In the genomic region with DNA sequence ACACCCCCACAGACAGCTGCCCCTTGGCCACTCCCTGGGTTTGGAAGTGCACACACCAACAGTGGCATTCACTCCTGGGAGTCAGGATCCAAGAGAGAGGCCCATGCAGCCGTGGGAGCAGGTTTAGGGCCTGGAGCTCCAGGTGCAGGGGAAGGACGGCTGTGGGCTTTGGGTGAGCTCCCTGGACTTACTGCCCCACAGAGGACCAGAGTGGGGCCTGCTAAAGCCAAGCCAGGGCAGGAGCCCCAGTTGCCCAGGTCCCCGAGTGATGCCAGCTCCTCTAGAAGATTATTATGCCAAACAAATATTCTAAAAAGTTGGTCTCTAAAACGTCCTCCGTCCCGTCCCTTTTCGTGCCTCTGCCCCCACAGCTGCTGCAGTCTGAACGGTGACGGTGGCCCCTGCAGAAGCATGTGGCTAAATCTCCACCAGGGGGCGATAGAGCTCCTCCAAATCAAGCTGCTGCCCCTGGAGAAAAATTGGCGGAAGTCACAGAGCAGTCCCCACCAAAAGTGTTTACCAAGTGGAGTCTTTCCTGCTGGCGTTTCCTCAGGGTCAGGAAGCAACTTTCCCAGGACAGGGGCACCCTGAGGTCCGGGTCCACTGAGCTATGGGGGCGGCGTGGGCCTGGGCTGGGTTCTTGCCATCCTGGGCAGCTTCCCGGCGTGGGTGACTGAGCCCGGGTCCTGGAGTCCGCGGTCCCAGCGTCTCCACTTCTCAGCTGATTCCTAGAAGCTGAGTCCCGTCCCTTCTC, we compare ENCODE assay signal across 8 cellular contexts. TPM values are rescaled to one million over a fixed set of nuclear protein-coding genes. Genes with fewer than 3 reads are reported as not detected.
A peak's percentile ranks its signal among the peaks of the same experiment; 100 is the strongest.
DNase-seq lines count a peak whose midpoint lies in the region; ATAC-seq, FAIRE-seq and TF ChIP-seq lines count a peak whose summit lies in the region.

No MANE protein-coding gene starts in this region.

- TF ChIP-seq RAD21 in A549 (conservative IDR thresholded peaks at IDR 0.05 in 1 of 2, IDR thresholded peaks at IDR 0.05 in 1 of 2), result peak; percentile 99

- H3K9me3 Mint-ChIP-seq in neural crest cell, result no peaks in the 10 kb centered on the region
- H3K9me3 Mint-ChIP-seq in stimulated activated naive CD8-positive, alpha-beta T cell treated with anti-CD3 and anti-CD28 coated beads, Interleukin-15, amount 100 ng/mL, for 72 hours, result no peaks in the 10 kb centered on the region

- peak overlapping the region; percentile 69 for H3K9ac ChIP-seq in Loucy (ENCODE audit: low read depth, low read length, poor library complexity, severe bottlenecking)

- no peak for TF ChIP-seq POLR2A in A549 (IDR thresholded peaks at IDR 0.05; ENCODE audit: low read length)

- POLR2A ChIA-PET in A549 (lab: Yijun Ruan, JAX), result interaction anchor here (0.5 to 3.2 kb wide), 15 partner anchors 8 to 157 kb away, joined by 3 to 70 read pairs (median 7); partner anchors contain the start of genes GGA3, JPT1, MIF4GD and MRPS7

- no peaks in the 10 kb centered on the region for H3K36me3 Mint-ChIP-seq in neural crest cell (ENCODE audit: low read depth)

- peaks cover 32% of the 10 kb centered on the region for H3K79me2 ChIP-seq in Loucy (ENCODE audit: insufficient read depth, low read length)

- H3K36me3 ChIP-seq in Loucy (ENCODE audit: insufficient read depth, low read length), result no peaks in the 10 kb centered on the region

- CTCF ChIA-PET in A549 (lab: Yijun Ruan, JAX), result interaction anchor here (0.5 to 81.8 kb wide), 55 partner anchors 7 to 551 kb away, joined by 3 to 3429 read pairs (median 5); partner anchors contain the start of genes ARMC7, ATP5PD, HID1 and JPT1

- peak overlapping the region; percentile 88 for H3K27ac Mint-ChIP-seq in neural crest cell (ENCODE audit: unreplicated experiment)
- H3K27ac Mint-ChIP-seq in stimulated activated naive CD8-positive, alpha-beta T cell treated with anti-CD3 and anti-CD28 coated beads, Interleukin-15, amount 100 ng/mL, for 72 hours, result peak overlapping the region; percentile 97 to 99

- H3K4me1 Mint-ChIP-seq in neural crest cell, result peaks cover 26% of the 10 kb centered on the region
- H3K4me1 Mint-ChIP-seq in stimulated activated naive CD8-positive, alpha-beta T cell treated with anti-CD3 and anti-CD28 coated beads, Interleukin-15, amount 100 ng/mL, for 72 hours, result peaks cover 43% of the 10 kb centered on the region

- H3K4me1 ChIP-seq in A549 (peaks cover 26% of the 10 kb centered on the region), Loucy (ENCODE audit: insufficient read depth, low read length, poor library complexity, severe bottlenecking) (peaks cover 33% of the 10 kb centered on the region)

- H3K9me3 ChIP-seq in A549 (no peaks in the 10 kb centered on the region), Loucy (ENCODE audit: insufficient read depth, low read depth, low read length) (no peaks in the 10 kb centered on the region)

- H3K9me2 ChIP-seq in Loucy (replicated peaks; ENCODE audit: low read depth, low read length), result no peaks in the 10 kb centered on the region

- 5% methylated on average over 21 of the region's 22 CpGs for WGBS in A549 (ENCODE audit: missing lambda C conversion rate)

- no peaks in the 10 kb centered on the region for H3K27me3 Mint-ChIP-seq in neural crest cell (ENCODE audit: low read depth)
- no peaks in the 10 kb centered on the region for H3K27me3 Mint-ChIP-seq in stimulated activated naive CD8-positive, alpha-beta T cell treated with anti-CD3 and anti-CD28 coated beads, Interleukin-15, amount 100 ng/mL, for 72 hours

- no peak for TF ChIP-seq EP300 in A549 (IDR thresholded peaks at IDR 0.05)

- H4K20me1 ChIP-seq in Loucy (ENCODE audit: insufficient read depth, low read length, poor library complexity, severe bottlenecking), result no peaks in the 10 kb centered on the region

- peak overlapping the region; percentile 67 for H3K4me3 Mint-ChIP-seq in neural crest cell
- peak overlapping the region; percentile 89 to 97 for H3K4me3 Mint-ChIP-seq in stimulated activated naive CD8-positive, alpha-beta T cell treated with anti-CD3 and anti-CD28 coated beads, Interleukin-15, amount 100 ng/mL, for 72 hours

- peak overlapping the region; percentile 81 for H2AFZ ChIP-seq in Loucy (ENCODE audit: low read length)

- H3F3A ChIP-seq in Loucy (ENCODE audit: low read depth), result 0 out of 2 replicates have a peak, but pooled peaks cover 4% of the 10 kb centered on the region

- TF ChIP-seq CTCF in A549 (IDR thresholded peaks at IDR 0.05) (peak; percentile 97), Loucy (conservative IDR thresholded peaks at IDR 0.05; ENCODE audit: low read length) (peak; percentile 95), fibroblast of the aortic adventitia (IDR thresholded peaks at IDR 0.05; ENCODE audit: insufficient read depth, low read length) (peak; percentile 94), neural crest cell (conservative IDR thresholded peaks at IDR 0.05) (peak; percentile 97)

- peak overlapping the region; percentile 84 to 90 for H3K27ac ChIP-seq in A549

- peak; percentile 63 for FAIRE-seq in A549 (lab: Jason Lieb, UNC)

- no peaks in the 10 kb centered on the region for H3K27me3 ChIP-seq in Loucy (ENCODE audit: insufficient read depth, low read length, poor library complexity, severe bottlenecking)

- H3K4me2 ChIP-seq in A549 (peak overlapping the region; percentile 86), Loucy (ENCODE audit: low read depth, low read length, poor library complexity, severe bottlenecking) (peak overlapping the region; percentile 72)

- H3K4me3 ChIP-seq in A549, result peak overlapping the region; percentile 38
- H3K4me3 ChIP-seq in Loucy (ENCODE audit: low read length, poor library complexity, severe bottlenecking), result peak overlapping the region; percentile 78
- H3K4me3 ChIP-seq in fibroblast of the aortic adventitia (ENCODE audit: low read depth, low read length), result peak overlapping the region; percentile 68

- DNase-seq in A549 (ENCODE audit: low read depth in 1 of 2, low spot score in 1 of 2) (peak; percentile 92 to 94), RPMI8226 (peak; percentile 88), fibroblast of the aortic adventitia (ENCODE audit: low read depth) (peak; percentile 95), neural crest cell (ENCODE audit: low read depth, low spot score) (peak; percentile 92)
- DNase-seq in activated T-helper 1 cell treated with anti-CD3 and anti-CD28 coated beads, Interleukin-2, amount 50 U/mL, for 16 hours (ENCODE audit: low read depth in 1 of 2, low spot score in 1 of 2), result peak; percentile 76 to 83
- DNase-seq in stimulated activated naive CD8-positive, alpha-beta T cell treated with anti-CD3 and anti-CD28 coated beads, Interleukin-15, amount 100 ng/mL, for 72 hours, result peak; percentile 90

- ATAC-seq in A549, result peak; percentile 75 to 79
- peak; percentile 41 for ATAC-seq in GM18867 (IDR thresholded peaks at IDR 0.05; ENCODE audit: unreplicated experiment)
- ATAC-seq in stimulated activated naive CD8-positive, alpha-beta T cell treated with anti-CD3 and anti-CD28 coated beads, Interleukin-15, amount 100 ng/mL, for 72 hours, result peak; percentile 76

TF ChIP-seq in A549, 52 proteins besides CTCF, POLR2A, EP300 and RAD21 (continues in another document):
- no peak for TF ChIP-seq RNF2 (IDR thresholded peaks at IDR 0.05; ENCODE audit: borderline replicate concordance, low read depth)
- TF ChIP-seq, protein P1, sequence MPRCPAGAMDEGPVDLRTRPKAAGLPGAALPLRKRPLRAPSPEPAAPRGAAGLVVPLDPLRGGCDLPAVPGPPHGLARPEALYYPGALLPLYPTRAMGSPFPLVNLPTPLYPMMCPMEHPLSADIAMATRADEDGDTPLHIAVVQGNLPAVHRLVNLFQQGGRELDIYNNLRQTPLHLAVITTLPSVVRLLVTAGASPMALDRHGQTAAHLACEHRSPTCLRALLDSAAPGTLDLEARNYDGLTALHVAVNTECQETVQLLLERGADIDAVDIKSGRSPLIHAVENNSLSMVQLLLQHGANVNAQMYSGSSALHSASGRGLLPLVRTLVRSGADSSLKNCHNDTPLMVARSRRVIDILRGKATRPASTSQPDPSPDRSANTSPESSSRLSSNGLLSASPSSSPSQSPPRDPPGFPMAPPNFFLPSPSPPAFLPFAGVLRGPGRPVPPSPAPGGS (IDR thresholded peaks at IDR 0.05), result no peak
- no peak for TF ChIP-seq RFX5 (IDR thresholded peaks at IDR 0.05)
- no peak for TF ChIP-seq ZC3H11A (IDR thresholded peaks at IDR 0.05)
- TF ChIP-seq SMC3 (IDR thresholded peaks at IDR 0.05), result peak; percentile 99
- no peak for TF ChIP-seq ZNF302 (CRISPR knock-in tag; IDR thresholded peaks at IDR 0.05)

RNA-seq across cellular contexts. Expression of gene ARMC7, which starts 4.2 kb away (rescaled TPM):
- polyA plus RNA-seq in A549 (2011; rRNA removed) (8.5 and 9.5 TPM in 2 replicates), A549 (2017; fragmentation: RNase III; extraction: RNeasy Plus Mini Kit Qiagen cat#74134 plus additional on column Dnase treatment) (11.3 to 13.1 TPM (median 12.6 TPM) in 3 replicates)
- polyA plus RNA-seq in A549 (2012; cell fraction: cytosol; rRNA removed), result 11.0 and 13.2 TPM in 2 replicates
- polyA plus RNA-seq in A549 (2012; cell fraction: nucleus; rRNA removed), result 16.6 and 18.3 TPM in 2 replicates
- 14.3 and 15.2 TPM in 2 replicates for polyA minus RNA-seq in A549 (2011; rRNA and poly(A)+ RNA removed)
- total RNA-seq in fibroblast of the aortic adventitia (ENCODE audit: low replicate concordance) (3.4 and 3.9 TPM in 2 replicates), neural crest cell (15.6 and 15.8 TPM in 2 replicates)

RNA-seq across cellular contexts. Expression of gene NT5C, which starts 17.6 kb away (rescaled TPM):
- polyA plus RNA-seq in A549 (2011; rRNA removed) (54.5 and 73.7 TPM in 2 replicates), A549 (2017; fragmentation: RNase III; extraction: RNeasy Plus Mini Kit Qiagen cat#74134 plus additional on column Dnase treatment) (83.8 to 92.2 TPM (median 91.4 TPM) in 3 replicates)
- 174 and 199 TPM in 2 replicates for polyA plus RNA-seq in A549 (2012; cell fraction: cytosol; rRNA removed)
- 280 and 344 TPM in 2 replicates for polyA plus RNA-seq in A549 (2012; cell fraction: nucleus; rRNA removed)
- 31.1 and 36.1 TPM in 2 replicates for polyA minus RNA-seq in A549 (2011; rRNA and poly(A)+ RNA removed)
- total RNA-seq in fibroblast of the aortic adventitia (ENCODE audit: low replicate concordance) (39.8 and 45.2 TPM in 2 replicates), neural crest cell (68.0 and 70.2 TPM in 2 replicates)

RNA-seq across cellular contexts. Expression of gene SLC16A5, which starts 26.2 kb away (rescaled TPM):
- 19.0 and 20.1 TPM in 2 replicates for polyA plus RNA-seq in A549 (2011; rRNA removed)
- 33.8 and 57.1 TPM in 2 replicates for polyA plus RNA-seq in A549 (2012; cell fraction: cytosol; rRNA removed)
- 110 and 141 TPM in 2 replicates for polyA plus RNA-seq in A549 (2012; cell fraction: nucleus; rRNA removed)
- polyA plus RNA-seq in A549 (2017; fragmentation: RNase III; extraction: RNeasy Plus Mini Kit Qiagen cat#74134 plus additional on column Dnase treatment), result 19.5 to 27.6 TPM (median 27.2 TPM) in 3 replicates
- 22.9 and 29.3 TPM in 2 replicates for polyA minus RNA-seq in A549 (2011; rRNA and poly(A)+ RNA removed)
- total RNA-seq in fibroblast of the aortic adventitia (ENCODE audit: low replicate concordance), result 2.8 and 4.4 TPM in 2 replicates
- total RNA-seq in neural crest cell, result 6.0 and 7.3 TPM in 2 replicates

RNA-seq across cellular contexts. Expression of gene JPT1, which starts 40.3 kb away (rescaled TPM):
- polyA plus RNA-seq in A549 (2011; rRNA removed) (141 and 196 TPM in 2 replicates), A549 (2017; fragmentation: RNase III; extraction: RNeasy Plus Mini Kit Qiagen cat#74134 plus additional on column Dnase treatment) (623 to 739 TPM (median 629 TPM) in 3 replicates)
- polyA plus RNA-seq in A549 (2012; cell fraction: cytosol; rRNA removed), result 483 and 502 TPM in 2 replicates
- 360 and 387 TPM in 2 replicates for polyA plus RNA-seq in A549 (2012; cell fraction: nucleus; rRNA removed)
- polyA minus RNA-seq in A549 (2011; rRNA and poly(A)+ RNA removed), result 49.1 and 91.6 TPM in 2 replicates
- total RNA-seq in fibroblast of the aortic adventitia (ENCODE audit: low replicate concordance) (71.1 and 79.6 TPM in 2 replicates), neural crest cell (319 and 334 TPM in 2 replicates)

Comparison
In these comparisons a context has a peak if more than half of its experiments do, and no peak if none do; other contexts are left out.
1. Peak in every context shown above with its lines: DNase-seq, ATAC-seq, H3K4me3 ChIP-seq and H3K27ac ChIP-seq.